In the genomic region with DNA sequence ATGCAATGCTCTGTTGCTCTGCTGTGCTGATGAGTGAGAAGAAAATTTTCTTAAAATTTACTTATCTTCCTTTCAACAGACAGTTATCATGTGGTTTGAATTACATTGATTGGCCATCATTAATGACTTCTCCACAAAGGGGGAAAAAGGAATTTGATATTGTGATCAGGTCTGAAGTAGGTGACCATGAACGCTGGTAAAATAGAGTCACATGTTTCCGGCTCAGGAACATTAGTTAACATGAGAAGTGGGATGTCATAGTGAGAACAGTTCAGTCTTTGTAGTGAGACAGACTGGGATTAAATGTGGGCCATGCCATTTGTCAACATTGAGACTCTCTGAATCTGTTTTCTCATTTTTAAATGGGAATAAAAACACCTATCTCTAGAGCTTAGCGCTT, we compare ENCODE assay signal across 41 cellular contexts. TPM values are rescaled to one million over a fixed set of nuclear protein-coding genes. Genes with fewer than 3 reads are reported as not detected.
"Had no signal": no experiment of that assay in that cellular context is flagged by ENCODE, and none has a peak within 500 bp of the region (broad histone marks: within the 10 kb centered on the region; RNA-seq: fewer than 3 reads in every experiment).

No MANE protein-coding gene starts in this region.

- ATAC-seq: activated naive CD4-positive, alpha-beta T cell treated with anti-CD3 and anti-CD28 coated beads, Interleukin-2, amount 50 U/mL, for 72 hours; activated naive CD8-positive, alpha-beta T cell treated with anti-CD3 and anti-CD28 coated beads, Interleukin-2, amount 50 U/mL, for 24 hours; activated T-cell treated with anti-CD3 and anti-CD28 coated beads, Interleukin-2, amount 50 U/mL, for 4 hours; activated T-cell treated with anti-CD3 and anti-CD28 coated beads, Interleukin-2, amount 50 U/mL, for 72 hours; activated T-helper 17 cell treated with anti-CD3 and anti-CD28 coated beads, Interleukin-2, amount 50 U/mL, for 72 hours; body of pancreas had no signal

- H3K36me3 ChIP-seq: adrenal gland, ascending aorta, brain microvascular endothelial cell, breast epithelium, cardiac muscle cell had no signal

- H3K4me3 Mint-ChIP-seq: activated naive CD4-positive, alpha-beta T cell treated with anti-CD3 and anti-CD28 coated beads for 36 hours; activated naive CD4-positive, alpha-beta T cell treated with anti-CD3 and anti-CD28 coated beads, Interleukin-2, amount 10 ng/mL, durations not matched to agents 7 days and 5 days; activated naive CD4-positive, alpha-beta T cell treated with anti-CD3 and anti-CD28 coated beads, Interleukin-2, amount 50 U/mL, for 24 hours; activated naive CD8-positive, alpha-beta T cell; activated naive CD8-positive, alpha-beta T cell treated with anti-CD3 and anti-CD28 coated beads for 36 hours; activated naive CD8-positive, alpha-beta T cell treated with anti-CD3 and anti-CD28 coated beads, Interleukin-2, amount 10 ng/mL, durations not matched to agents 7 days and 5 days; activated naive CD8-positive, alpha-beta T cell treated with anti-CD3 and anti-CD28 coated beads, Interleukin-2, amount 50 U/mL, for 24 hours; activated T-cell treated with anti-CD3 and anti-CD28 coated beads, Interleukin-2, amount 50 U/mL, for 4 hours; activated T-cell treated with anti-CD3 and anti-CD28 coated beads, Interleukin-2, amount 50 U/mL, for 72 hours; activated T-helper 1 cell treated with anti-CD3 and anti-CD28 coated beads, Interleukin-12 subunit alpha, Interleukin-12 subunit beta, Interleukin-2, Interleukin-4 antibody, amounts not matched to agents 30 ng/mL and 10 ng/mL and 1 ng/mL, durations not matched to agents 14 hours and 24 hours and 36 hours; activated T-helper 17 cell treated with anti-CD3 and anti-CD28 coated beads, Interleukin-2, amount 50 U/mL, for 72 hours; brain; central memory CD8-positive, alpha-beta T cell had no signal

- H3K27ac Mint-ChIP-seq: activated naive CD4-positive, alpha-beta T cell treated with anti-CD3 and anti-CD28 coated beads for 36 hours; activated naive CD4-positive, alpha-beta T cell treated with anti-CD3 and anti-CD28 coated beads, Interleukin-2, amount 10 ng/mL, durations not matched to agents 7 days and 5 days; activated naive CD4-positive, alpha-beta T cell treated with anti-CD3 and anti-CD28 coated beads, Interleukin-2, amount 50 U/mL, for 24 hours; activated naive CD4-positive, alpha-beta T cell treated with anti-CD3 and anti-CD28 coated beads, Interleukin-2, amount 50 U/mL, for 72 hours; activated naive CD8-positive, alpha-beta T cell; activated naive CD8-positive, alpha-beta T cell treated with anti-CD3 and anti-CD28 coated beads for 36 hours; activated naive CD8-positive, alpha-beta T cell treated with anti-CD3 and anti-CD28 coated beads, Interleukin-2, amount 10 ng/mL, durations not matched to agents 7 days and 5 days; activated naive CD8-positive, alpha-beta T cell treated with anti-CD3 and anti-CD28 coated beads, Interleukin-2, amount 50 U/mL, for 24 hours; activated T-cell treated with anti-CD3 and anti-CD28 coated beads, Interleukin-2, amount 50 U/mL, for 72 hours; activated T-helper 1 cell treated with anti-CD3 and anti-CD28 coated beads, Interleukin-12 subunit alpha, Interleukin-12 subunit beta, Interleukin-2, Interleukin-4 antibody, amounts not matched to agents 30 ng/mL and 10 ng/mL and 1 ng/mL, durations not matched to agents 14 hours and 24 hours and 36 hours; activated T-helper 17 cell treated with anti-CD3 and anti-CD28 coated beads, Interleukin-2, amount 50 U/mL, for 72 hours; activated T-helper 2 cell treated with anti-CD3 and anti-CD28 coated beads, Interferon-gamma antibody, Interleukin-2, Interleukin-4, amounts not matched to agents 10 μg/mL and 5 μg/mL and 100 μg/mL, durations not matched to agents 14 hours and 24 hours and 36 hours; brain had no signal

- H3K27me3 ChIP-seq: adrenal gland, ascending aorta, body of pancreas, brain microvascular endothelial cell, breast epithelium, cardiac muscle cell had no signal

- H3K4me1 Mint-ChIP-seq: activated naive CD4-positive, alpha-beta T cell treated with anti-CD3 and anti-CD28 coated beads, Interleukin-2, amount 10 ng/mL, durations not matched to agents 7 days and 5 days; activated naive CD4-positive, alpha-beta T cell treated with anti-CD3 and anti-CD28 coated beads, Interleukin-2, amount 50 U/mL, for 24 hours; activated naive CD8-positive, alpha-beta T cell treated with anti-CD3 and anti-CD28 coated beads, Interleukin-2, amount 50 U/mL, for 24 hours; activated T-helper 17 cell treated with anti-CD3 and anti-CD28 coated beads, Interleukin-2, amount 50 U/mL, for 72 hours; brain; central memory CD8-positive, alpha-beta T cell had no signal

- H3K36me3 Mint-ChIP-seq: activated naive CD4-positive, alpha-beta T cell treated with anti-CD3 and anti-CD28 coated beads, Interleukin-2, amount 10 ng/mL, durations not matched to agents 7 days and 5 days; activated naive CD4-positive, alpha-beta T cell treated with anti-CD3 and anti-CD28 coated beads, Interleukin-2, amount 50 U/mL, for 72 hours; activated naive CD8-positive, alpha-beta T cell; activated naive CD8-positive, alpha-beta T cell treated with anti-CD3 and anti-CD28 coated beads, Interleukin-2, amount 10 ng/mL, durations not matched to agents 7 days and 5 days; brain had no signal

- H3K4me3 ChIP-seq: adrenal gland, ascending aorta, body of pancreas, breast epithelium, cardiac muscle cell had no signal

- FAIRE-seq: astrocyte, bronchial epithelial cell, colon had no signal

- H3K9me3 ChIP-seq: adrenal gland, ascending aorta, body of pancreas, breast epithelium had no signal

- H3K4me1 ChIP-seq: adrenal gland, ascending aorta, body of pancreas, breast epithelium had no signal

- H3K27me3 Mint-ChIP-seq: activated naive CD4-positive, alpha-beta T cell treated with anti-CD3 and anti-CD28 coated beads, Interleukin-2, amount 10 ng/mL, durations not matched to agents 7 days and 5 days; activated T-helper 17 cell treated with anti-CD3 and anti-CD28 coated beads, Interleukin-2, amount 50 U/mL, for 72 hours; central memory CD8-positive, alpha-beta T cell had no signal

- H3K9me3 Mint-ChIP-seq: activated naive CD4-positive, alpha-beta T cell treated with anti-CD3 and anti-CD28 coated beads for 36 hours; activated naive CD4-positive, alpha-beta T cell treated with anti-CD3 and anti-CD28 coated beads, Interleukin-2, amount 10 ng/mL, durations not matched to agents 7 days and 5 days; activated naive CD4-positive, alpha-beta T cell treated with anti-CD3 and anti-CD28 coated beads, Interleukin-2, amount 50 U/mL, for 24 hours; activated naive CD8-positive, alpha-beta T cell treated with anti-CD3 and anti-CD28 coated beads for 36 hours; activated naive CD8-positive, alpha-beta T cell treated with anti-CD3 and anti-CD28 coated beads, Interleukin-2, amount 10 ng/mL, durations not matched to agents 7 days and 5 days; activated naive CD8-positive, alpha-beta T cell treated with anti-CD3 and anti-CD28 coated beads, Interleukin-2, amount 50 U/mL, for 24 hours; activated T-cell treated with anti-CD3 and anti-CD28 coated beads, Interleukin-2, amount 50 U/mL, for 4 hours; activated T-helper 1 cell treated with anti-CD3 and anti-CD28 coated beads, Interleukin-12 subunit alpha, Interleukin-12 subunit beta, Interleukin-2, Interleukin-4 antibody, amounts not matched to agents 30 ng/mL and 10 ng/mL and 1 ng/mL, durations not matched to agents 14 hours and 24 hours and 36 hours; activated T-helper 2 cell treated with anti-CD3 and anti-CD28 coated beads, Interferon-gamma antibody, Interleukin-2, Interleukin-4, amounts not matched to agents 10 μg/mL and 5 μg/mL and 100 μg/mL, durations not matched to agents 14 hours and 24 hours and 36 hours had no signal

- H3K27ac ChIP-seq: adrenal gland, ascending aorta, body of pancreas, brain microvascular endothelial cell, breast epithelium, cardiac muscle cell had no signal

- DNase-seq: activated effector memory CD4-positive, alpha-beta T cell treated with anti-CD3 and anti-CD28 coated beads, Interleukin-2, amount 50 U/mL, for 16 hours; activated effector memory CD4-positive, alpha-beta T cell treated with Interleukin-2 at 50 U/mL for 16 hours; activated gamma-delta T cell; activated gamma-delta T cell treated with Interleukin-2 at 50 U/mL for 16 hours; activated naive CD4-positive, alpha-beta T cell; activated naive CD4-positive, alpha-beta T cell treated with anti-CD3 and anti-CD28 coated beads for 36 hours; activated naive CD4-positive, alpha-beta T cell treated with anti-CD3 and anti-CD28 coated beads, Interleukin-2, amount 10 ng/mL, durations not matched to agents 7 days and 5 days; activated naive CD4-positive, alpha-beta T cell treated with anti-CD3 and anti-CD28 coated beads, Interleukin-2, amount 50 U/mL, for 16 hours; activated naive CD4-positive, alpha-beta T cell treated with Interleukin-2 at 50 U/mL for 16 hours; activated naive CD8-positive, alpha-beta T cell treated with anti-CD3 and anti-CD28 coated beads for 36 hours; activated naive CD8-positive, alpha-beta T cell treated with anti-CD3 and anti-CD28 coated beads, Interleukin-2, amount 10 ng/mL, durations not matched to agents 7 days and 5 days; activated naive CD8-positive, alpha-beta T cell treated with anti-CD3 and anti-CD28 coated beads, Interleukin-2, amount 50 U/mL, for 24 hours; activated T-cell treated with anti-CD3 and anti-CD28 coated beads, Interleukin-2, amount 50 U/mL, for 4 hours; activated T-cell treated with anti-CD3 and anti-CD28 coated beads, Interleukin-2, amount 50 U/mL, for 48 hours; activated T-cell treated with anti-CD3 and anti-CD28 coated beads, Interleukin-2, amount 50 U/mL, for 72 hours; adrenal gland; amniotic stem cell; amygdala; anterior cingulate cortex; aorta; body of pancreas; brain microvascular endothelial cell; caudate nucleus; central memory CD4-positive, alpha-beta T cell; cerebellar nuclear complex had no signal

RNA-seq across cellular contexts. Expression of gene GBA3, which starts 50.6 kb away (rescaled TPM):
- total RNA-seq: activated naive CD4-positive, alpha-beta T cell treated with anti-CD3 and anti-CD28 coated beads for 36 hours; activated naive CD4-positive, alpha-beta T cell treated with anti-CD3 and anti-CD28 coated beads, Interleukin-2, amount 50 U/mL, for 72 hours; activated naive CD8-positive, alpha-beta T cell treated with anti-CD3 and anti-CD28 coated beads for 36 hours; activated naive CD8-positive, alpha-beta T cell treated with anti-CD3 and anti-CD28 coated beads, Interleukin-2, amount 10 ng/mL, durations not matched to agents 7 days and 5 days; activated T-cell treated with anti-CD3 and anti-CD28 coated beads, Interleukin-2, amount 50 U/mL, for 4 hours; activated T-cell treated with anti-CD3 and anti-CD28 coated beads, Interleukin-2, amount 50 U/mL, for 72 hours; activated T-helper 1 cell treated with anti-CD3 and anti-CD28 coated beads, Interleukin-12 subunit alpha, Interleukin-12 subunit beta, Interleukin-2, Interleukin-4 antibody, amounts not matched to agents 30 ng/mL and 10 ng/mL and 1 ng/mL, durations not matched to agents 14 hours and 24 hours and 36 hours; activated T-helper 17 cell treated with anti-CD3 and anti-CD28 coated beads, Interleukin-2, amount 50 U/mL, for 72 hours; aorta; ascending aorta; astrocyte; cardiac muscle cell; cardiac septum; chondrocyte had no signal
- polyA plus RNA-seq: cardiac muscle cell had no signal
